In genomic region chr1:24862775-24863483, GRCh38 we compare ENCODE assay signal across 12 cellular contexts.
"Had no signal": no experiment of that assay in that cellular context is flagged by ENCODE, and none has a peak within 500 bp of the region (broad histone marks: within the 10 kb centered on the region; RNA-seq: fewer than 3 reads in every experiment).

No MANE protein-coding gene starts in this region.

- H3K4me3 Mint-ChIP-seq: activated naive CD4-positive, alpha-beta T cell treated with anti-CD3 and anti-CD28 coated beads, Interleukin-2, amount 50 U/mL, for 24 hours; activated T-cell treated with anti-CD3 and anti-CD28 coated beads, Interleukin-2, amount 50 U/mL, for 24 hours; stimulated activated memory B cell treated with anti-CD40 and anti-IgM and Interleukin-4, amounts not matched to agents 10 μg/mL and 1 μg/mL and 100 μg/mL, for 72 hours had no signal

- H3K27ac Mint-ChIP-seq: activated naive CD4-positive, alpha-beta T cell treated with anti-CD3 and anti-CD28 coated beads, Interleukin-2, amount 50 U/mL, for 24 hours; activated T-cell treated with anti-CD3 and anti-CD28 coated beads, Interleukin-2, amount 50 U/mL, for 24 hours; stimulated activated memory B cell treated with anti-CD40 and anti-IgM and Interleukin-4, amounts not matched to agents 10 μg/mL and 1 μg/mL and 100 μg/mL, for 72 hours had no signal

- ATAC-seq: left cardiac atrium; stimulated activated memory B cell treated with anti-CD40 and anti-IgM and Interleukin-4, amounts not matched to agents 10 μg/mL and 1 μg/mL and 100 μg/mL, for 72 hours had no signal

- H3K9me3 ChIP-seq: right atrium auricular region, tibial nerve had no signal

- H3K27me3 Mint-ChIP-seq: activated naive CD4-positive, alpha-beta T cell treated with anti-CD3 and anti-CD28 coated beads, Interleukin-2, amount 50 U/mL, for 24 hours; activated T-cell treated with anti-CD3 and anti-CD28 coated beads, Interleukin-2, amount 50 U/mL, for 24 hours had no signal

- H3K4me3 ChIP-seq: right atrium auricular region, tibial nerve had no signal

- H3K9me3 Mint-ChIP-seq: activated naive CD4-positive, alpha-beta T cell treated with anti-CD3 and anti-CD28 coated beads, Interleukin-2, amount 50 U/mL, for 24 hours; activated T-cell treated with anti-CD3 and anti-CD28 coated beads, Interleukin-2, amount 50 U/mL, for 24 hours; stimulated activated memory B cell treated with anti-CD40 and anti-IgM and Interleukin-4, amounts not matched to agents 10 μg/mL and 1 μg/mL and 100 μg/mL, for 72 hours had no signal

- H3K27ac ChIP-seq: brain microvascular endothelial cell, right atrium auricular region, tibial nerve had no signal

- H3K4me1 ChIP-seq: right atrium auricular region, tibial nerve had no signal

- DNase-seq: activated effector memory CD4-positive, alpha-beta T cell treated with Interleukin-2 at 50 U/mL for 16 hours; activated T-cell treated with anti-CD3 and anti-CD28 coated beads, Interleukin-2, amount 50 U/mL, for 24 hours; brain microvascular endothelial cell; cerebellar nuclear complex; hypothalamus; left cardiac atrium; T-helper 9 cell had no signal

- FAIRE-seq: small intestine had no signal

- H3K36me3 Mint-ChIP-seq: activated naive CD4-positive, alpha-beta T cell treated with anti-CD3 and anti-CD28 coated beads, Interleukin-2, amount 50 U/mL, for 24 hours; stimulated activated memory B cell treated with anti-CD40 and anti-IgM and Interleukin-4, amounts not matched to agents 10 μg/mL and 1 μg/mL and 100 μg/mL, for 72 hours had no signal
